9 cellular contexts compared by ENCODE assay signal in the genomic region with DNA sequence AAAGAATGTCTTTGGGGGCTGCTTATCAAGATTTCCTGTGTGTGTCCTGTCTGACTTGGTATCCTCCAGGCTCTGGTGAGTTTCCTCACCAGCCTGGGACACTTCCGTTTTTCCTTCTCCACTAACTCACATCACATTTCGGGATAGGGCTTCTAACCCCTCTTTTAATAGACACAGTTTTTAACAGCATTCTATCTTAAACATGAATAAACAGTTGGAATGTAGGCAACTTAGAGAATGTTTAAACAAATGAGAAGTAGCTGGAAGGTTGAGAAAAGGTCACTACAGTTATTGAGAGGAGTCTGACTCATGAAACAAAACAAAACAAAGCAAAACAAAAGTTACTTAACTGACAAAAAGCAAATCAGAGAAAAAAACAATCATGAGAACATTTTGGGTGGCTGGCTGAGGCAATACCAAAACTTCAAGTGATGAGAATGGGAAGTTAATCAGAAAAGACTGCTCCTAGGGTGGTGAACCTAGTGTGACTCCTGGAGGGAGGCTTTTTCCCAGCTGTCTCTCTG.
DNase-seq lines count a peak whose midpoint lies in the region; ATAC-seq and TF ChIP-seq lines count a peak whose summit lies in the region.
"Had no signal": no experiment of that assay in that cellular context is flagged by ENCODE, and none has a peak within 500 bp of the region (broad histone marks: within the 10 kb centered on the region; RNA-seq: fewer than 3 reads in every experiment).

No MANE protein-coding gene starts in this region.

- H3K27me3 ChIP-seq in SK-N-SH (ENCODE audit: insufficient read depth) (no peaks in the 10 kb centered on the region), gastroesophageal sphincter (no peaks in the 10 kb centered on the region), subcutaneous abdominal adipose tissue (ENCODE audit: control insufficient read depth in 5 of 5, insufficient read depth in 4 of 5, low read length in 5 of 5) (no peaks in the 10 kb centered on the region)
- H3K27me3 ChIP-seq: tibial nerve had no signal

- H3K4me3 ChIP-seq in SK-N-SH (ENCODE audit: low read depth in 2 of 2, low read length in 1 of 2): peak overlapping the region in 1 of 2 experiments; percentile 1; a peak in 1 of 4 replicates
- H3K4me3 ChIP-seq in gastroesophageal sphincter: no peak overlapping the region
- peak overlapping the region in 1 of 5 donors; percentile 17 for H3K4me3 ChIP-seq in subcutaneous abdominal adipose tissue (ENCODE audit: low read depth in 1 of 5, low read length in 5 of 5)
- H3K4me3 ChIP-seq: tibial nerve had no signal

- H3K27ac Mint-ChIP-seq in activated CD4-positive, alpha-beta T cell treated with anti-CD3 and anti-CD28 coated beads for 36 hours: peak overlapping the region; percentile 30

- H3K9me3 Mint-ChIP-seq in activated CD4-positive, alpha-beta T cell treated with anti-CD3 and anti-CD28 coated beads for 36 hours (ENCODE audit: low read depth): no peaks in the 10 kb centered on the region

- H3K36me3 ChIP-seq in SK-N-SH (replicated peaks in 1 of 2; ENCODE audit: control insufficient read depth in 1 of 2, insufficient read depth in 2 of 2, low read length in 1 of 2): no peaks in the 10 kb centered on the region
- H3K36me3 ChIP-seq in gastroesophageal sphincter: no peaks in the 10 kb centered on the region
- H3K36me3 ChIP-seq in subcutaneous abdominal adipose tissue (ENCODE audit: control insufficient read depth in 5 of 5, insufficient read depth in 5 of 5, low read length in 5 of 5): no peaks in the 10 kb centered on the region
- H3K36me3 ChIP-seq: tibial nerve had no signal

- H3K36me3 Mint-ChIP-seq in activated CD4-positive, alpha-beta T cell treated with anti-CD3 and anti-CD28 coated beads for 36 hours (ENCODE audit: low read depth): no peaks in the 10 kb centered on the region

- no peak for TF ChIP-seq RAD21 in SK-N-SH (IDR thresholded peaks at IDR 0.05; ENCODE audit: low read length)

- H3K9me2 ChIP-seq in SK-N-SH: no peaks in the 10 kb centered on the region

- WGBS in SK-N-SH (ENCODE audit: low lambda C conversion rate): 22% methylated on average over 2 of the region's 2 CpGs
- WGBS in gastroesophageal sphincter (ENCODE audit: low coverage in 1 of 2), 2 donors: 21 to 37% methylated on average over 2 of the region's 2 CpGs

- no peak overlapping the region for H3K4me3 Mint-ChIP-seq in activated CD4-positive, alpha-beta T cell treated with anti-CD3 and anti-CD28 coated beads for 36 hours

- intact Hi-C loops in activated CD4-positive, alpha-beta T cell treated with anti-CD3 and anti-CD28 coated beads for 36 hours (cut with DNase I, micrococcal nuclease): no loop called here

- peaks cover 17% of the 10 kb centered on the region for H3F3A ChIP-seq in SK-N-SH (replicated peaks; ENCODE audit: insufficient read depth)

- H3K4me1 ChIP-seq in SK-N-SH (ENCODE audit: control insufficient read depth in 1 of 2, insufficient read depth in 2 of 2, low read depth in 1 of 2, low read length in 1 of 2) (peaks cover 0 to 4% of the 10 kb centered on the region in 2 experiments; a peak in 2 of 4 replicates), gastroesophageal sphincter (peaks cover 0 to 21% (median 5%) of the 10 kb centered on the region in 3 donors), subcutaneous abdominal adipose tissue (ENCODE audit: control insufficient read depth in 5 of 5, insufficient read depth in 5 of 5, low read length in 5 of 5) (peaks cover 0 to 21% (median 6%) of the 10 kb centered on the region in 5 donors)

- ATAC-seq in activated CD4-positive, alpha-beta T cell treated with anti-CD3 and anti-CD28 coated beads for 36 hours: peak; percentile 26
- ATAC-seq in gastroesophageal sphincter (peak; percentile 38), HG03045 (IDR thresholded peaks at IDR 0.05; ENCODE audit: unreplicated experiment) (no peak), HG03521 (IDR thresholded peaks at IDR 0.05; ENCODE audit: unreplicated experiment) (no peak)

- no peak for DNase-seq in activated CD4-positive, alpha-beta T cell treated with anti-CD3 and anti-CD28 coated beads for 36 hours
- DNase-seq in activated CD4-positive, alpha-beta T cell treated with anti-CD3 and anti-CD28 coated beads, Interleukin-2, amount 50 U/mL, for 4 hours: no peak
- DNase-seq in SK-N-SH: no peak
- no peak for DNase-seq in NCI-H82 (lab: John Stamatoyannopoulos, UW)

- no peak for TF ChIP-seq CTCF in SK-N-SH (IDR thresholded peaks at IDR 0.05)
- no peak for TF ChIP-seq CTCF in gastroesophageal sphincter (IDR thresholded peaks at IDR 0.05)

- POLR2A ChIA-PET in activated CD4-positive, alpha-beta T cell treated with anti-CD3 and anti-CD28 coated beads for 36 hours (lab: Charles Lee): no interaction called here
- POLR2A ChIA-PET in SK-N-SH (lab: Yijun Ruan, JAX): no interaction called here

- TF ChIP-seq EP300 in SK-N-SH (IDR thresholded peaks at IDR 0.05; ENCODE audit: borderline replicate concordance in 1 of 2, low read depth in 1 of 2, low read length in 1 of 2) (no peak), gastroesophageal sphincter (IDR thresholded peaks at IDR 0.05) (no peak)

- H3K27ac ChIP-seq in SK-N-SH (ENCODE audit: low read depth in 2 of 2, low read length in 1 of 2): peak overlapping the region; percentile 64 to 78; a peak in 3 of 4 replicates
- peak overlapping the region in 2 of 4 donors; percentile 32 to 45 for H3K27ac ChIP-seq in gastroesophageal sphincter
- H3K27ac ChIP-seq in subcutaneous abdominal adipose tissue (ENCODE audit: low read depth, low read length): peak overlapping the region; percentile 25

- H3K9ac ChIP-seq in SK-N-SH (peak overlapping the region; percentile 27; the same call in 1 of the 2 replicates), subcutaneous abdominal adipose tissue (ENCODE audit: low read length in 5 of 5) (peak overlapping the region in 1 of 5 donors; percentile 38)

- no peak for TF ChIP-seq POLR2A in gastroesophageal sphincter (IDR thresholded peaks at IDR 0.05)

- no peaks in the 10 kb centered on the region for H3K79me2 ChIP-seq in SK-N-SH (ENCODE audit: insufficient read depth)

- no peaks in the 10 kb centered on the region for H3K27me3 Mint-ChIP-seq in activated CD4-positive, alpha-beta T cell treated with anti-CD3 and anti-CD28 coated beads for 36 hours

- H3K9me3 ChIP-seq in SK-N-SH (no peaks in the 10 kb centered on the region), gastroesophageal sphincter (no peaks in the 10 kb centered on the region), subcutaneous abdominal adipose tissue (ENCODE audit: control insufficient read depth in 5 of 5, low read length in 5 of 5) (no peaks in the 10 kb centered on the region)
- H3K9me3 ChIP-seq: tibial nerve had no signal

- H3K4me2 ChIP-seq in SK-N-SH: peak overlapping the region; percentile 55

- H4K20me1 ChIP-seq in SK-N-SH (ENCODE audit: insufficient read depth): no peaks in the 10 kb centered on the region

- H2AFZ ChIP-seq in SK-N-SH (ENCODE audit: low read depth): no peak overlapping the region

- H3K4me1 Mint-ChIP-seq in activated CD4-positive, alpha-beta T cell treated with anti-CD3 and anti-CD28 coated beads for 36 hours: peaks cover 26% of the 10 kb centered on the region

- CTCF ChIA-PET in activated CD4-positive, alpha-beta T cell treated with anti-CD3 and anti-CD28 coated beads for 36 hours (lab: Charles Lee): no interaction called here
- CTCF ChIA-PET in SK-N-SH (lab: Yijun Ruan, JAX): no interaction called here

TF ChIP-seq in SK-N-SH, 30 proteins besides CTCF, POLR2A, EP300 and RAD21:
- TF ChIP-seq MXI1 (IDR thresholded peaks at IDR 0.05; ENCODE audit: low read depth, low read length): no peak
- peak; percentile 34; the same call in 1 of the 2 replicates for TF ChIP-seq TCF12 (IDR thresholded peaks at IDR 0.05)
- TF ChIP-seq, protein P1, sequence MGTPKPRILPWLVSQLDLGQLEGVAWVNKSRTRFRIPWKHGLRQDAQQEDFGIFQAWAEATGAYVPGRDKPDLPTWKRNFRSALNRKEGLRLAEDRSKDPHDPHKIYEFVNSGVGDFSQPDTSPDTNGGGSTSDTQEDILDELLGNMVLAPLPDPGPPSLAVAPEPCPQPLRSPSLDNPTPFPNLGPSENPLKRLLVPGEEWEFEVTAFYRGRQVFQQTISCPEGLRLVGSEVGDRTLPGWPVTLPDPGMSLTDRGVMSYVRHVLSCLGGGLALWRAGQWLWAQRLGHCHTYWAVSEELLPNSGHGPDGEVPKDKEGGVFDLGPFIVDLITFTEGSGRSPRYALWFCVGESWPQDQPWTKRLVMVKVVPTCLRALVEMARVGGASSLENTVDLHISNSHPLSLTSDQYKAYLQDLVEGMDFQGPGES (IDR thresholded peaks at IDR 0.05; ENCODE audit: low read depth, low read length): no peak
- TF ChIP-seq YY1 (IDR thresholded peaks at IDR 0.05; ENCODE audit: low read depth): no peak
- peak; percentile 12; the same call in 1 of the 2 replicates for TF ChIP-seq FOSL2 (IDR thresholded peaks at IDR 0.05; ENCODE audit: borderline replicate concordance, low read depth)

Comparison
In these comparisons a context has a peak if more than half of its experiments do, and no peak if none do; other contexts are left out.
1. ATAC-seq: peak in activated CD4-positive, alpha-beta T cell treated with anti-CD3 and anti-CD28 coated beads for 36 hours (single experiment) and gastroesophageal sphincter (single experiment); none in HG03045 (single experiment) and HG03521 (single experiment).